Comparison of ENCODE assay signal across 8 cellular contexts in the genomic region with DNA sequence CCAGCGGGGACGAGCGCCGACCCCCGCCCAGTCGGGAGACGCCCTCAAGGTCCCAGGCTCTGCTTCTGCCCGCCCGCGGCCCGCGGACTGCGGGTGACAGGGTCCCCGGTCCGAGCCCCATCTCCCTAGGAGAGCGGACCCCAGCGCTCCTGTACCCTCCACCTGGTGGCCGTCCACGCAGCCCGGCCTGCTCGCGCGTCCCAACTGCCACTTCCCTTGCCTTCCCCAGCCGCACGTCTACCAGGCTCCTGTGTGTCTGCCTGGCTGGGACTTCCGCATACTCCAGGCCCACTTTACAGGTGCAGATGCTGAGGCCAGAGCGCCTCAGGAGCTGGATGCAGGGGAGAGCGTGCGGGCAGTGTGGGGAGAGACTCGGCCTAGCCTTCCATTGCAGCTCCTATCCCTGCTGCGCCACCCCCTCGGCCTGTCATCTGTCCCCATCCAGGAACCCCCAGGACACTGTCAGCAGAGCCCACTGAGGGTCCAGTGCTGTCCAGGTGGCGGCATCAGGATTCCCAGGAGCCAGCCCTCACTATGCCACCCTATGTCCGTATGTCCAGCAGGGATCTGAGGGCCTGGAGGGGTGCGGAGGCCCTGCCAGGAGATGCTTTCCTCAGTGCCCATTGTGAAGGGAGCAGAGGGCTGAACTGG. TPM values are rescaled to one million over a fixed set of nuclear protein-coding genes. Genes with fewer than 3 reads are reported as not detected.
DNase-seq lines count a peak whose midpoint lies in the region; ATAC-seq and TF ChIP-seq lines count a peak whose summit lies in the region.

No MANE protein-coding gene starts in this region.

- BruUV-seq in OCI-LY7 (replicated peaks; lab: Mats Ljungman, UMichigan), result no TSS peak

- H3K79me2 ChIP-seq in OCI-LY7 (ENCODE audit: insufficient read depth, low read depth, low read length), result no peaks in the 10 kb centered on the region

- 0 out of 2 replicates have a peak overlapping the region, but pooled peaks have one; percentile 45 for H2AFZ ChIP-seq in OCI-LY7 (ENCODE audit: low read length)
- H2AFZ ChIP-seq in neuronal stem cell (ENCODE audit: low read length), result peak overlapping the region; percentile 97

- peak overlapping the region; percentile 92 for H3K9ac ChIP-seq in neuronal stem cell (ENCODE audit: low read depth, low read length, poor library complexity)

- DNase-seq in OCI-LY7 (ENCODE audit: low spot score) (no peak), neuronal stem cell (ENCODE audit: low spot score) (no peak), NCI-H510A (lab: John Stamatoyannopoulos, UW) (no peak), cerebellar cortex (ENCODE audit: low spot score) (no peak)
- DNase-seq in activated effector memory CD4-positive, alpha-beta T cell treated with anti-CD3 and anti-CD28 coated beads, Interleukin-2, amount 50 U/mL, for 16 hours, result no peak

- peak overlapping the region; percentile 59 for H3K14ac ChIP-seq in neuronal stem cell (ENCODE audit: low read length)

- H3K18ac ChIP-seq in neuronal stem cell (ENCODE audit: low read length), result peak overlapping the region; percentile 94

- H4K91ac ChIP-seq in neuronal stem cell (ENCODE audit: low read depth, low read length, poor library complexity), result peak overlapping the region; percentile 64

- POLR2A ChIA-PET in OCI-LY7 (lab: Charles Lee), result no interaction called here

- peak overlapping the region; percentile 73; the same call in 1 of the 2 replicates for H3K4me2 ChIP-seq in OCI-LY7 (ENCODE audit: low read length)
- peak overlapping the region; percentile 91 for H3K4me2 ChIP-seq in neuronal stem cell (ENCODE audit: insufficient read depth, low read length, poor library complexity, severe bottlenecking)

- H2BK120ac ChIP-seq in neuronal stem cell (ENCODE audit: low read depth, low read length), result peak overlapping the region; percentile 97

- H3K23ac ChIP-seq in neuronal stem cell (ENCODE audit: low read depth, low read length, poor library complexity), result peak overlapping the region; percentile 97

- H4K8ac ChIP-seq in neuronal stem cell (ENCODE audit: low read depth, low read length), result peak overlapping the region; percentile 70

- peak overlapping the region; percentile 98 for H2BK15ac ChIP-seq in neuronal stem cell (ENCODE audit: low read length)

- CTCF ChIA-PET in OCI-LY7 (lab: Charles Lee; ENCODE audit: unreplicated experiment), result interaction anchor here (1.1 kb wide), 1 partner anchor 169 kb away, joined by 4 read pairs; no protein-coding TSS in a partner anchor

- peak overlapping the region; percentile 89 for H2AK5ac ChIP-seq in neuronal stem cell (ENCODE audit: low read depth, low read length)

- no peaks in the 10 kb centered on the region for H3K9me2 ChIP-seq in OCI-LY7 (ENCODE audit: insufficient read depth, low read length)

- H3K4me3 ChIP-seq in OCI-LY7 (ENCODE audit: low read depth, low read length, poor library complexity, severe bottlenecking) (peak overlapping the region; percentile 55), neuronal stem cell (ENCODE audit: low read length in 2 of 2) (peak overlapping the region; percentile 51 to 89)

- H3K9me3 ChIP-seq in OCI-LY7 (ENCODE audit: low read length) (no peaks in the 10 kb centered on the region), neuronal stem cell (replicated peaks in 1 of 2; ENCODE audit: control insufficient read depth in 2 of 2, insufficient read depth in 1 of 2, low read depth in 1 of 2, low read length in 2 of 2) (no peaks in the 10 kb centered on the region)

- H3K27me3 ChIP-seq in neuronal stem cell (ENCODE audit: control insufficient read depth in 3 of 3, insufficient read depth in 3 of 3, low read depth in 1 of 3, low read length in 3 of 3), result peaks cover 0 to 8% (median 5%) of the 10 kb centered on the region in 3 experiments

- ATAC-seq in GM18909 (IDR thresholded peaks at IDR 0.05; ENCODE audit: poor library complexity, unreplicated experiment) (peak; percentile 9), esophagus mucosa (peak; percentile 14), HG02870 (IDR thresholded peaks at IDR 0.05; ENCODE audit: unreplicated experiment) (no peak)

- peak overlapping the region; percentile 26 for H3K4ac ChIP-seq in neuronal stem cell (ENCODE audit: low read length)

- no peaks in the 10 kb centered on the region for H3K79me1 ChIP-seq in neuronal stem cell (ENCODE audit: low read depth, low read length)

- H4K20me1 ChIP-seq in OCI-LY7 (ENCODE audit: insufficient read depth, low read length), result no peaks in the 10 kb centered on the region

- no peak overlapping the region for H3K27ac ChIP-seq in OCI-LY7 (ENCODE audit: low read depth, low read length, poor library complexity, severe bottlenecking)
- H3K27ac ChIP-seq in neuronal stem cell (replicated peaks; ENCODE audit: low read length), result no peak overlapping the region

- H3K36me3 ChIP-seq in OCI-LY7 (ENCODE audit: insufficient read depth, low read length) (no peaks in the 10 kb centered on the region), neuronal stem cell (replicated peaks in 1 of 2; ENCODE audit: control insufficient read depth in 2 of 2, insufficient read depth in 2 of 2, low read length in 2 of 2) (no peaks in the 10 kb centered on the region)

- no peak for TF ChIP-seq CTCF in OCI-LY7 (conservative IDR thresholded peaks at IDR 0.05; ENCODE audit: low read length)

- H2BK5ac ChIP-seq in neuronal stem cell (ENCODE audit: low read length), result peak overlapping the region; percentile 53

- no CpG with 5 or more reads among the region's 35 CpGs for WGBS in neuronal stem cell (ENCODE audit: extremely low coverage in 2 of 2, insufficient read length in 2 of 2, insufficient replicate concordance in 1 of 2), 2 donors

- peak overlapping the region; percentile 58 for H2BK12ac ChIP-seq in neuronal stem cell (ENCODE audit: low read length)

- H3K4me1 ChIP-seq in OCI-LY7 (ENCODE audit: insufficient read depth, low read length, poor library complexity, severe bottlenecking) (no peaks in the 10 kb centered on the region), neuronal stem cell (ENCODE audit: control insufficient read depth in 2 of 2, insufficient read depth in 1 of 2, low read depth in 1 of 2, low read length in 2 of 2) (peaks cover 0 to 4% of the 10 kb centered on the region in 2 donors)

- intact Hi-C loops in OCI-LY7 (cut with micrococcal nuclease; ENCODE audit: unreplicated experiment), result loop anchor here (2.0 to 10.0 kb wide), 2 partner anchors 153 to 199 kb away; a partner anchor contains a TSS

RNA-seq across cellular contexts. Expression of a gene that starts 8.0 kb away (rescaled TPM):
- total RNA-seq in OCI-LY7 (2014; rRNA removed; shearing (Covaris generic)), result 1.1 and 1.2 TPM in 2 replicates
- total RNA-seq in OCI-LY7 (2022), result 1.5 and 1.9 TPM in 2 replicates
- total RNA-seq in esophagus mucosa, result 16.1 TPM
- polyA plus RNA-seq in neuronal stem cell (2013, experiment 1 of 2), result 21.5 TPM
- polyA plus RNA-seq in neuronal stem cell (2013, experiment 2 of 2), result 21.0 TPM
